Comparison of ENCODE assay signal across 13 cellular contexts in genomic region chr15:42152196-42152920, GRCh38. TPM values are rescaled to one million over a fixed set of nuclear protein-coding genes. Genes with fewer than 3 reads are reported as not detected.
DNase-seq lines count a peak whose midpoint lies in the region; ATAC-seq and TF ChIP-seq lines count a peak whose summit lies in the region.
"Had no signal": no experiment of that assay in that cellular context is flagged by ENCODE, and none has a peak within 500 bp of the region (broad histone marks: within the 10 kb centered on the region; RNA-seq: fewer than 3 reads in every experiment).

No MANE protein-coding gene starts in this region.

- H3K27me3 ChIP-seq in esophagus squamous epithelium = no peaks in the 10 kb centered on the region

- H3K9me3 ChIP-seq in esophagus squamous epithelium = no peaks in the 10 kb centered on the region

- no peak for ATAC-seq in GM21381 (IDR thresholded peaks at IDR 0.05; ENCODE audit: unreplicated experiment)

- H3K27ac ChIP-seq in esophagus squamous epithelium = peak overlapping the region; percentile 49 to 81 (median 55)
- H3K27ac ChIP-seq: parathyroid adenoma had no signal

- intact Hi-C loops in esophagus squamous epithelium (cut with DNase I) = no loop called here

- H3K4me3 ChIP-seq in esophagus squamous epithelium = no peak overlapping the region

- no peaks in the 10 kb centered on the region for H3K36me3 ChIP-seq in esophagus squamous epithelium

- DNase-seq in LHCN-M2 (ENCODE audit: low read depth) (peak; percentile 34), esophagus squamous epithelium (lab: John Stamatoyannopoulos, UW) (no peak), medulla oblongata (ENCODE audit: extremely low spot score) (peak; percentile 49), stromal cell of bone marrow (ENCODE audit: low read depth) (peak; percentile 20), NCI-H526 (lab: John Stamatoyannopoulos, UW) (no peak), GM19238 (ENCODE audit: insufficient read length, low spot score) (no peak)
- DNase-seq: activated gamma-delta T cell, Calu3, NCI-H1694 treated with DMSO at 0.1 percent for 48 hours had no signal

- WGBS in esophagus squamous epithelium, 2 donors = 69 to 78% methylated on average over 8 to 12 of the region's 14 CpGs

- TF ChIP-seq POLR2A in esophagus squamous epithelium (IDR thresholded peaks at IDR 0.05) = no peak

- peaks cover 12 to 72% (median 32%) of the 10 kb centered on the region in 3 donors for H3K4me1 ChIP-seq in esophagus squamous epithelium

- no peak for TF ChIP-seq CTCF in esophagus squamous epithelium (IDR thresholded peaks at IDR 0.05)

RNA-seq across cellular contexts. Expression of gene PLA2G4F, which starts 4.1 kb away (rescaled TPM):
- total RNA-seq in LHCN-M2 (2014; rRNA removed) (not detected in 2 replicates), esophagus squamous epithelium (10 to 100 TPM in 3 of 4 donors, 1 to 10 TPM in 1; 7.4 to 28.2 (median 21.2) TPM)
- polyA plus RNA-seq in LHCN-M2 (2012) = not detected
- total RNA-seq: fibroblast of villous mesenchyme had no signal

RNA-seq across cellular contexts. Expression of gene VPS39, which starts 55.7 kb away (rescaled TPM):
- total RNA-seq in LHCN-M2 (2014; rRNA removed) = 31.1 and 40.4 TPM in 2 replicates
- polyA plus RNA-seq in LHCN-M2 (2012) = 27.9 TPM
- 10 to 100 TPM; 24.4 to 57.2 (median 31.9) TPM for total RNA-seq in esophagus squamous epithelium

RNA-seq across cellular contexts. Expression of gene PLA2G4D, which starts 58.0 kb away (rescaled TPM):
- total RNA-seq in LHCN-M2 (2014; rRNA removed) (not detected in 2 replicates), esophagus squamous epithelium (1 to 10 TPM in 1 of 4 donors, under 1 TPM in 3; 0.19 to 5.9 (median 0.23) TPM)
- polyA plus RNA-seq in LHCN-M2 (2012) = not detected
- total RNA-seq: Calu3, fibroblast of villous mesenchyme, kidney epithelial cell had no signal

Comparison
In these comparisons a context has a peak if more than half of its experiments do, and no peak if none do; other contexts are left out.
1. DNase-seq: peak in LHCN-M2 (single experiment), medulla oblongata (single experiment) and stromal cell of bone marrow (single experiment); none in esophagus squamous epithelium (single experiment), NCI-H526 (0 of 2) and GM19238 (single experiment).